ENCODE assay signal across 15 cellular contexts in genomic region chr5:178883815-178884430, GRCh38. TPM values are rescaled to one million over a fixed set of nuclear protein-coding genes. Genes with fewer than 3 reads are reported as not detected.
"Had no signal": no experiment of that assay in that cellular context is flagged by ENCODE, and none has a peak within 500 bp of the region (broad histone marks: within the 10 kb centered on the region; RNA-seq: fewer than 3 reads in every experiment).

No MANE protein-coding gene starts in this region.

- H3K4me1 Mint-ChIP-seq: naive thymus-derived CD4-positive, alpha-beta T cell had no signal

- H3K4me1 ChIP-seq: colonic mucosa, psoas muscle, stomach had no signal

- H3K27ac Mint-ChIP-seq: naive thymus-derived CD4-positive, alpha-beta T cell had no signal

- H3K4me3 ChIP-seq: colonic mucosa, psoas muscle, stomach had no signal

- H3K27me3 Mint-ChIP-seq: naive thymus-derived CD4-positive, alpha-beta T cell had no signal

- H3K36me3 ChIP-seq: neutrophil had no signal

- H3K27me3 ChIP-seq: colonic mucosa, neutrophil, stomach had no signal

- H3K4me3 Mint-ChIP-seq: naive thymus-derived CD4-positive, alpha-beta T cell had no signal

- H3K27ac ChIP-seq: colonic mucosa, neutrophil, psoas muscle, stomach had no signal

- DNase-seq: colonic mucosa; effector CD4-positive, alpha-beta T cell; left colon; left ventricle myocardium superior; naive thymus-derived CD4-positive, alpha-beta T cell; psoas muscle; retina; stimulated activated CD4-positive, alpha-beta T cell treated with anti-CD3 and anti-CD28 coated beads, Interleukin-2, amount 100 ng/mL, for 24 hours; stimulated activated naive CD4-positive, alpha-beta T cell; stomach; trophoblast cell had no signal

- H3K9me3 ChIP-seq: colonic mucosa had no signal

- ATAC-seq: esophagus mucosa; left colon; left ventricle myocardium superior; naive thymus-derived CD4-positive, alpha-beta T cell; psoas muscle; sciatic nerve had no signal

RNA-seq across cellular contexts. Expression of gene ZNF454, which starts 57.1 kb away (rescaled TPM):
- total RNA-seq: mononuclear cell had no signal
- polyA plus RNA-seq: naive thymus-derived CD4-positive, alpha-beta T cell had no signal
